ENCODE assay signal across 8 cellular contexts in the genomic region with DNA sequence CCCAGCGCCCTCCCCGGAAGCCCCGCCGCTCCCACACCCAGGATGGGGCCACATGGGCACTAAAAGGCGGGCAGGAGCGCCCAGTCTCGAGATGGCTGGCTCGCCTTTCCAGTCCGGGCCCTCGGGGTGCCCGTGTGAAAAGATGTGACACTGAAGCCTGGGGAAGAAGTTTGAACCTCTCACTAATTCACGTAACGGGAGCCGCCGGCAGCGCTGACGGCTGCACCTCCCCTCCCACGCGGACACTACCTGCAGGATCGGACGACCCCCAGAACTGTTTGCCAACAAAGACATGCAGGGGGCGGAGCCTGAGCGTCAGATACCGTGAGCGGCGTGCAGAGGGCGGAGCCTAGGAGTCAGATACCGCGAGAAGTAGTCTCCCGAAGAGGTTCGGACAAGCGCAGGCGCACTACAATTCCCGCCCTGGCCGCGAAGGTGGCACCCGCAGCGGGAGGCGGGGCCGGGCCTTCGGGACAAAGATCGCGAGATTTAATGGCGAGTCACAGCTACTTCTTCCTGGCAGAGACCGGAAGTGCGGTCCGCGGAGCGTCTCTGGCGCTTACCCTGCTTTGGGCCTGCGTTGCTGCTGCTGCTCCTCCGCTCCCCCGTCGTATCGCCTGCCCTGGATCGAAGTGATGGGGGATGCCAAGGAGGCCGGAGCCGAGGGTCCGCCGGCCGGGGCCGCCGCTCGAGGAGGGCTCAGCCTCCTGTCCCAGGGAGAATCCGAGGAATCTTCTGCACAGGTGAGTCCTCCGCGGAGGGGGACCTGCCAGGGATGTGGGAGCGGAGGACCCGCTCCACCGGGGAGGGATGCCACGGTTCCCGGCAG. TPM values are rescaled to one million over a fixed set of nuclear protein-coding genes. Genes with fewer than 3 reads are reported as not detected.
DNase-seq lines count a peak whose midpoint lies in the region; ATAC-seq and TF ChIP-seq lines count a peak whose summit lies in the region.

A gene with protein sequence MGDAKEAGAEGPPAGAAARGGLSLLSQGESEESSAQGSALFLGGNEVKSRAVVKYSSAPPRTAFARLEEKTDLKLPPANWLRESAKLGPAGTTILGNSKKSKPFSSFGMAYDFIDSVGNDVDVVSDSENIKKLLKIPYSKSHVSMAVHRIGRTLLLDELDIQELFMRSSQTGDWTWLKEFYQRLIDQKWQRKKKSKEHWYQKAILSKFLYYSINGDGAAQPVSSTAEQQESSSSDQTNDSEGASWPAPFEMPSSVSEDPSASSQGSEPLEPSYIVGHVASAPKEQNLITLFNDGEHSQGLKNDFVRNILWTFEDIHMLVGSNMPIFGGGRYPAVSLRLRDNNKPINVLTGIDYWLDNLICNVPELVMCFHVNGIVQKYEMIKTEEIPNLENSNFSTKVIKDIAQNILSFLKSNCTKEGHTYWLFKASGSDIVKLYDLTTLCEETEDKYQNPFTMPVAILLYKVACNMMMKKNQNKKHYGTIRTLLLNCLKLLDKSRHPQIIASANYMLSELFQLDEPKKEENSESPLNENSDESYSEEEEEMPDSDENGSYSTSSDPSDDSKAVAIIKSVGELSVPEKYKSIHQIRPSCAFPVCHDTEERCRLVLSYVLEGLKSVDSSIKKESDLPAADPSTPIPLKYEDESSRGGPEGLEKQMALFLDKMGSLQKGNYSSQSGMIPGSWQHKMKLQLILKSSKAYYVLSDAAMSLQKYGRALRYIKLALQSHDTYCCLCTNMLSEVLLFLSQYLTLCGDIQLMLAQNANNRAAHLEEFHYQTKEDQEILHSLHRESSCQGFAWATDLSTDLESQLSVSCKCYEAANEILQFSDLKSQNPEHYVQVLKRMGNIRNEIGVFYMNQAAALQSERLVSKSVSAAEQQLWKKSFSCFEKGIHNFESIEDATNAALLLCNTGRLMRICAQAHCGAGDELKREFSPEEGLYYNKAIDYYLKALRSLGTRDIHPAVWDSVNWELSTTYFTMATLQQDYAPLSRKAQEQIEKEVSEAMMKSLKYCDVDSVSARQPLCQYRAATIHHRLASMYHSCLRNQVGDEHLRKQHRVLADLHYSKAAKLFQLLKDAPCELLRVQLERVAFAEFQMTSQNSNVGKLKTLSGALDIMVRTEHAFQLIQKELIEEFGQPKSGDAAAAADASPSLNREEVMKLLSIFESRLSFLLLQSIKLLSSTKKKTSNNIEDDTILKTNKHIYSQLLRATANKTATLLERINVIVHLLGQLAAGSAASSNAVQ (plus strand): TSS at position 537 of the 829 bp plus-strand sequence. CDS start 99 bp downstream, at position 636.

- H3K27ac ChIP-seq in caudate nucleus (ENCODE audit: low read depth, low read length) (peak within 1 kb of the TSS; percentile 87), spleen (peak within 1 kb of the TSS; percentile 76 to 95 (median 91))

- ATAC-seq in HG03196 (IDR thresholded peaks at IDR 0.05; ENCODE audit: unreplicated experiment), result peak; percentile 94
- peak; percentile 96 for ATAC-seq in activated B cell treated with CpG ODN at 0.5 μM for 24 hours (ENCODE audit: low read depth)

- peaks cover 32% of the 10 kb centered on the region for H3K36me3 Mint-ChIP-seq in activated B cell treated with CpG ODN at 0.5 μM for 24 hours (ENCODE audit: low read depth)

- intact Hi-C loops in activated B cell treated with CpG ODN at 0.5 μM for 24 hours (cut with micrococcal nuclease) (loop anchor here (1.0 to 10.0 kb wide), 9 partner anchors 104 to 1255 kb away; a partner anchor contains a TSS), spleen (cut with DNase I; ENCODE audit: low total_unique reads) (loop anchor here (10.0 kb wide), 1 partner anchor 105 kb away; a partner anchor contains a TSS)

- TF ChIP-seq CTCF in activated B cell treated with CpG ODN at 0.5 μM for 24 hours (IDR thresholded peaks at IDR 0.05), result no peak
- TF ChIP-seq CTCF in spleen (IDR thresholded peaks at IDR 0.05 in 8 of 11, conservative IDR thresholded peaks at IDR 0.05 in 3 of 11), result peak in 5 of 11 experiments; percentile 29 to 67 (median 48)

- peaks cover 0 to 34% (median 26%) of the 10 kb centered on the region in 6 donors for H3K36me3 ChIP-seq in spleen

- H3K4me3 ChIP-seq in spleen, result peak within 1 kb of the TSS; percentile 40 to 98 (median 85)

- POLR2A ChIA-PET in activated B cell treated with CpG ODN at 0.5 μM for 24 hours (lab: Charles Lee), result interaction anchor here (0.6 to 1.0 kb wide), 5 partner anchors 11 to 1258 kb away, joined by 3 to 16 read pairs (median 4); a partner anchor contains a TSS

- peak; percentile 97 for TF ChIP-seq POLR2A in GM18951 (IDR thresholded peaks at IDR 0.05; ENCODE audit: extremely low read depth, insufficient read depth, insufficient read length)
- peak in 1 of 3 donors; percentile 33 for TF ChIP-seq POLR2A in spleen (IDR thresholded peaks at IDR 0.05)

- in situ Hi-C loops in GM18951 (cut with MboI; ENCODE audit: low sequenced_read_pairs, unreplicated experiment), result no loop called here

- H3K4me3 Mint-ChIP-seq in activated B cell treated with CpG ODN at 0.5 μM for 24 hours, result peak within 1 kb of the TSS; percentile 99

- CTCF ChIA-PET in activated B cell treated with CpG ODN at 0.5 μM for 24 hours (lab: Charles Lee), result no interaction called here

- DNase-seq in AG08395 (ENCODE audit: low spot score) (peak; percentile 99), NCI-H345 (lab: John Stamatoyannopoulos, UW) (peak; percentile 97), activated B cell treated with CpG ODN at 0.5 μM for 24 hours (peak; percentile 97), caudate nucleus (lab: John Stamatoyannopoulos, UW) (peak; percentile 76 to 99 (median 98)), inferior parietal cortex (ENCODE audit: extremely low spot score) (peak; percentile 99), spleen (peak; percentile 99)

- peak within 1 kb of the TSS; percentile 96 for H3K27ac Mint-ChIP-seq in activated B cell treated with CpG ODN at 0.5 μM for 24 hours

- H3K27me3 ChIP-seq in spleen (replicated peaks in 1 of 7), result no peaks in the 10 kb centered on the region

- H3K9me3 ChIP-seq in spleen, result peaks cover 0 to 25% (median 14%) of the 10 kb centered on the region in 8 donors

- H3K9me3 Mint-ChIP-seq in activated B cell treated with CpG ODN at 0.5 μM for 24 hours, result peaks cover 2% of the 10 kb centered on the region

- WGBS in spleen, 5 donors, result 0 to 1% (median 0%) methylated on average over 42 to 72 of the region's 72 CpGs

- H3K4me1 ChIP-seq in spleen, result peaks cover 14 to 38% (median 28%) of the 10 kb centered on the region in 6 donors

- H3K27me3 Mint-ChIP-seq in activated B cell treated with CpG ODN at 0.5 μM for 24 hours, result no peaks in the 10 kb centered on the region

- H3K4me1 Mint-ChIP-seq in activated B cell treated with CpG ODN at 0.5 μM for 24 hours, result peaks cover 29% of the 10 kb centered on the region

RNA-seq across cellular contexts. Expression of the gene that starts here (rescaled TPM):
- total RNA-seq in activated B cell treated with CpG ODN at 0.5 μM for 24 hours, result 41.6 and 52.7 TPM in 2 replicates
- total RNA-seq in spleen, result 10 to 100 TPM; 30.1 to 47.5 (median 36.5) TPM
- polyA plus RNA-seq in spleen, result 10 to 100 TPM; 17.8 to 35.4 (median 24.2) TPM

Comparison
In these comparisons a context has a peak if more than half of its experiments do, and no peak if none do; other contexts are left out.
1. Peak in every context shown above with its lines: DNase-seq, ATAC-seq, H3K4me3 ChIP-seq and H3K27ac ChIP-seq.